In the genomic region with DNA sequence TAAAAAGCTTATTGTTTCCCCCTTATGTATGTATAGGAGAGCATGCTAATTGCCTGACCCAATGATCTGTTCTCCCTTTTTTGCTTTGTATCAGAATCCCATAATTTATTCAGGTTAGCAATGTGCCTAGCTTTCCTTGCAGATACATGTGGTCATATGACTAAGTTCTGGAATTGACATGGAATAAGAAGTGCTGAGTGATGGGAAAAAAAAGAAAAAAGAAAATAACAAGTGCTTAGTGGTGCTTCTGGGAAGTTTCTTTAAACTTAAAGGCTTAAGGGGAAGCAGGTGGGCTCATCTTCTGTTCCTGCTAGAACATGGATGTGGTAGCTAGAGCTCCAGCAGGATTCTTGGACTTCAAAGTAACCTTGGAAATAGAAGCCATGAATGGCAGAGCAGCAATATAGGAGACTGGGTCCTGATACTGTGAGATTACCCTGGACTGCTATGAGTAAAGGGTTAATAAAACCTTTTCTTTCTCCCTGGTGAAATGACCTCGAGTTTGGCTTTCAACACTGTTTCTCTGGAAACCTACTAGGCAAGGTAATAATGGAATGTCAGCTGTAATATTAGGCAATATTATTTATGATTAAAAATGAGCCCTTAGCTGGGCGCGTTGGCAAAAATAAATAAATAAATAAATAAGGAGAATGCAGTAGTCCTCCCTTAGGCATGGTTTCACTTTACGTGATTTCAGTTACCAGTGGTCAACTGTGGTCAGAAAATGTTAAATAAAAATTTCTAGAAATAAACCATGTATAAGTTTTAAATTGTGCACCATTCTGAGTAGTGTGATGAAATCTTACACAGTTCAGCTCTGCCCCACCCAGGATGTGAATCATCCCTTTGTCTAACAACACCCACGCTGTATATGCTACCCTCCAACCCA, we compare ENCODE assay signal across 10 cellular contexts. TPM values are rescaled to one million over a fixed set of nuclear protein-coding genes. Genes with fewer than 3 reads are reported as not detected.
DNase-seq lines count a peak whose midpoint lies in the region; ATAC-seq, FAIRE-seq and TF ChIP-seq lines count a peak whose summit lies in the region.
"Had no signal": no experiment of that assay in that cellular context is flagged by ENCODE, and none has a peak within 500 bp of the region (broad histone marks: within the 10 kb centered on the region; RNA-seq: fewer than 3 reads in every experiment).

No MANE protein-coding gene starts in this region.

- WGBS in tibial nerve, 2 donors = 52 to 61% methylated on average over 5 of the region's 5 CpGs

- no peak for TF ChIP-seq POLR2A in tibial nerve (IDR thresholded peaks at IDR 0.05)

- no peaks in the 10 kb centered on the region for H3K9me3 ChIP-seq in tibial nerve

- no peaks in the 10 kb centered on the region for H3K27me3 Mint-ChIP-seq in activated naive CD8-positive, alpha-beta T cell treated with anti-CD3 and anti-CD28 coated beads, Interleukin-2, amount 10 ng/mL, durations not matched to agents 7 days and 5 days
- H3K27me3 Mint-ChIP-seq in natural killer cell (ENCODE audit: low read depth in 2 of 2) = peaks cover 0 to 6% of the 10 kb centered on the region in 2 donors

- TF ChIP-seq CTCF in natural killer cell (IDR thresholded peaks at IDR 0.05) (no peak), D721Med (IDR thresholded peaks at IDR 0.05; ENCODE audit: insufficient read depth, missing control alignments) (no peak), tibial nerve (IDR thresholded peaks at IDR 0.05) (no peak)

- no peaks in the 10 kb centered on the region for H3K4me1 ChIP-seq in tibial nerve

- DNase-seq in HT1080 (ENCODE audit: low read depth) = peak; percentile 53
- no peak for DNase-seq in activated naive CD8-positive, alpha-beta T cell treated with anti-CD3 and anti-CD28 coated beads, Interleukin-2, amount 10 ng/mL, durations not matched to agents 7 days and 5 days
- DNase-seq in natural killer cell = no peak
- DNase-seq in DMS153 (lab: John Stamatoyannopoulos, UW) = no peak
- no peak for DNase-seq in cortex of kidney (lab: John Stamatoyannopoulos, UW)
- no peak for DNase-seq in D721Med (ENCODE audit: insufficient read length, low spot score)
- DNase-seq in tibial nerve (ENCODE audit: low spot score in 2 of 2) = no peak
- DNase-seq: NCI-H510A treated with DMSO at 0.1 percent for 48 hours had no signal

- intact Hi-C loops in natural killer cell (cut with micrococcal nuclease) = no loop called here

- FAIRE-seq in D721Med (lab: Jason Lieb, UNC) = no peak
- FAIRE-seq: endometrium had no signal

- no peak for TF ChIP-seq EP300 in tibial nerve (IDR thresholded peaks at IDR 0.05)

- H3K27ac ChIP-seq in tibial nerve = no peak overlapping the region

- H3K4me1 Mint-ChIP-seq in activated naive CD8-positive, alpha-beta T cell treated with anti-CD3 and anti-CD28 coated beads, Interleukin-2, amount 10 ng/mL, durations not matched to agents 7 days and 5 days = peaks cover 4% of the 10 kb centered on the region
- peaks cover 6 to 15% of the 10 kb centered on the region in 2 donors for H3K4me1 Mint-ChIP-seq in natural killer cell

- ATAC-seq in GM18870 (IDR thresholded peaks at IDR 0.05; ENCODE audit: unreplicated experiment) (peak; percentile 63), natural killer cell (peak; percentile 62 to 99 (median 81))
- peak; percentile 45 for ATAC-seq in activated naive CD8-positive, alpha-beta T cell treated with anti-CD3 and anti-CD28 coated beads, Interleukin-2, amount 10 ng/mL, durations not matched to agents 7 days and 5 days (ENCODE audit: low read depth)

- H3K36me3 ChIP-seq in tibial nerve = no peaks in the 10 kb centered on the region

- POLR2A ChIA-PET in activated naive CD8-positive, alpha-beta T cell treated with anti-CD3 and anti-CD28 coated beads, Interleukin-2, amount 10 ng/mL, durations not matched to agents 7 days and 5 days (lab: Charles Lee) = interaction anchor here (0.9 kb wide), 1 partner anchor 20 kb away, joined by 3 read pairs; no protein-coding TSS in a partner anchor

- H3K27ac Mint-ChIP-seq in activated naive CD8-positive, alpha-beta T cell treated with anti-CD3 and anti-CD28 coated beads, Interleukin-2, amount 10 ng/mL, durations not matched to agents 7 days and 5 days = no peak overlapping the region
- peak overlapping the region in 1 of 2 donors; percentile 62 for H3K27ac Mint-ChIP-seq in natural killer cell

- peak overlapping the region; percentile 4 for H3K4me3 Mint-ChIP-seq in activated naive CD8-positive, alpha-beta T cell treated with anti-CD3 and anti-CD28 coated beads, Interleukin-2, amount 10 ng/mL, durations not matched to agents 7 days and 5 days
- no peak overlapping the region for H3K4me3 Mint-ChIP-seq in natural killer cell

- H3K4me3 ChIP-seq in tibial nerve = no peak overlapping the region

- peaks cover 5% of the 10 kb centered on the region for H3K36me3 Mint-ChIP-seq in activated naive CD8-positive, alpha-beta T cell treated with anti-CD3 and anti-CD28 coated beads, Interleukin-2, amount 10 ng/mL, durations not matched to agents 7 days and 5 days
- H3K36me3 Mint-ChIP-seq in natural killer cell = no peaks in the 10 kb centered on the region

- H3K27me3 ChIP-seq in tibial nerve = peaks cover 0 to 7% of the 10 kb centered on the region in 2 donors

- H3K9me3 Mint-ChIP-seq in activated naive CD8-positive, alpha-beta T cell treated with anti-CD3 and anti-CD28 coated beads, Interleukin-2, amount 10 ng/mL, durations not matched to agents 7 days and 5 days = no peaks in the 10 kb centered on the region
- H3K9me3 Mint-ChIP-seq in natural killer cell = no peaks in the 10 kb centered on the region

RNA-seq across cellular contexts. Expression of a gene that starts 16.7 kb away (rescaled TPM):
- total RNA-seq in HT1080 (2014; rRNA removed; shearing (Covaris generic)) = 6.3 and 8.1 TPM in 2 replicates
- 7.1 and 7.2 TPM in 2 replicates for polyA plus RNA-seq in HT1080 (2015; cell fraction: cytosol; rRNA removed)
- 7.7 and 11.0 TPM in 2 replicates for polyA plus RNA-seq in HT1080 (2015; cell fraction: nucleus; rRNA removed)
- total RNA-seq in activated naive CD8-positive, alpha-beta T cell treated with anti-CD3 and anti-CD28 coated beads, Interleukin-2, amount 10 ng/mL, durations not matched to agents 7 days and 5 days = 10 to 100 TPM; 19.2 to 19.7 TPM
- total RNA-seq in natural killer cell (10 to 100 TPM; 14.6 to 18.0 (median 15.3) TPM), tibial nerve (10 to 100 TPM; 10.8 to 19.7 (median 16.6) TPM)
